Comparison of ENCODE assay signal across 9 cellular contexts in the genomic region with DNA sequence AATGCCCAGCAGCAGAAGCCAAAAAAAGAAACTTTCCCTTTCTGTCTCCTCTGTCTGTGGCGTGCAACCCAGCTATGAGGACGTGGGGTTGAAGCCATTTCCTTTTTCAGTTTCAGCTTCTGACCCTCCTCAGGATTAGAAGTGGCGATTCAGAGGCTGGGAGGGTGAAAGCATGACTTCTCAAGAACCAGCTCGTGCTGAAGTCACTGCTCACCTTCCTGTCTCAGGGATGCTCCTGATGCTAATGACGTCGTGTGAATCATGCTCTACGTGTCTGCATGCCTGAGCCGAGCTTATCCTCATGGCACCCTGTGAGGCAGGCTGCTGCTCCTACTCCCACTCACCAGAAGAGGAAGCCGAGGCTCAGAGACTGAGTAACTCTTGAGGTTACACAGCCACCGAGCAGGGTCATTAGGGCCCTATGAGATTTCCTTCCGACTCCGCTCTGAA. TPM values are rescaled to one million over a fixed set of nuclear protein-coding genes. Genes with fewer than 3 reads are reported as not detected.
A peak's percentile ranks its signal among the peaks of the same experiment; 100 is the strongest.
DNase-seq lines count a peak whose midpoint lies in the region; ATAC-seq and TF ChIP-seq lines count a peak whose summit lies in the region.
"Had no signal": no experiment of that assay in that cellular context is flagged by ENCODE, and none has a peak within 500 bp of the region (broad histone marks: within the 10 kb centered on the region; RNA-seq: fewer than 3 reads in every experiment).

No MANE protein-coding gene starts in this region.

- TF ChIP-seq CTCF in A673 (conservative IDR thresholded peaks at IDR 0.05; ENCODE audit: low read depth, low read length) (no peak), fibroblast of pulmonary artery (IDR thresholded peaks at IDR 0.05; ENCODE audit: low read length, missing control alignments) (no peak), progenitor cell of endocrine pancreas (IDR thresholded peaks at IDR 0.05; ENCODE audit: unreplicated experiment) (no peak)

- intact Hi-C loops in A673 (cut with micrococcal nuclease; ENCODE audit: unreplicated experiment): no loop called here

- H3K36me3 Mint-ChIP-seq in progenitor cell of endocrine pancreas (ENCODE audit: insufficient read depth): no peaks in the 10 kb centered on the region

- no peaks in the 10 kb centered on the region for H3K9me3 Mint-ChIP-seq in progenitor cell of endocrine pancreas (ENCODE audit: low read depth)

- H3K4me3 Mint-ChIP-seq in progenitor cell of endocrine pancreas (ENCODE audit: low read depth): no peak overlapping the region

- H3K36me3 ChIP-seq in A673 (ENCODE audit: insufficient read depth, low read length, poor library complexity, severe bottlenecking): no peaks in the 10 kb centered on the region

- DNase-seq in A673 (ENCODE audit: low spot score): peak; percentile 33
- DNase-seq in NOMO-1 treated with dmso at 0.1 percent for 144 hours (lab: John Stamatoyannopoulos, UW; ENCODE audit: unreplicated experiment): peak; percentile 79
- peak; percentile 88 for DNase-seq in fibroblast of pulmonary artery (ENCODE audit: low read depth)
- DNase-seq in progenitor cell of endocrine pancreas (ENCODE audit: low spot score, unreplicated experiment): no peak
- DNase-seq in NCI-H2107 treated with DMSO at 0.1 percent for 48 hours (lab: John Stamatoyannopoulos, UW; ENCODE audit: unreplicated experiment): no peak
- no peak for DNase-seq in erythroblast (lab: John Stamatoyannopoulos, UW)

- H3K27me3 Mint-ChIP-seq in progenitor cell of endocrine pancreas: peaks cover 71% of the 10 kb centered on the region

- ATAC-seq in GM18505 (IDR thresholded peaks at IDR 0.05; ENCODE audit: unreplicated experiment) (peak; percentile 60), HG02642 (IDR thresholded peaks at IDR 0.05; ENCODE audit: poor library complexity, unreplicated experiment) (peak; percentile 77)

- H3K4me1 ChIP-seq in A673 (ENCODE audit: insufficient read depth, low read length, poor library complexity, severe bottlenecking): peaks cover 5% of the 10 kb centered on the region

- H3K4me1 Mint-ChIP-seq in progenitor cell of endocrine pancreas (ENCODE audit: low read depth): no peaks in the 10 kb centered on the region

- no TSS peak for BruUV-seq in A673 (replicated peaks; lab: Mats Ljungman, UMichigan)

- CTCF ChIA-PET in A673 (lab: Charles Lee): interaction anchor here (0.5 kb wide), 1 partner anchor 355 kb away, joined by 5 read pairs; no protein-coding TSS in a partner anchor

- H3K4me3 ChIP-seq in A673 (ENCODE audit: low read depth, low read length, poor library complexity, severe bottlenecking) (no peak overlapping the region), fibroblast of pulmonary artery (replicated peaks; ENCODE audit: low read depth, low read length) (no peak overlapping the region)

- POLR2A ChIA-PET in A673 (lab: Charles Lee; ENCODE audit: low non-redundant PET): no interaction called here

- H3K27ac ChIP-seq in A673 (ENCODE audit: low read depth, low read length, poor library complexity, severe bottlenecking): no peak overlapping the region

- no peaks in the 10 kb centered on the region for H3K9me3 ChIP-seq in A673 (ENCODE audit: low read depth, low read length, poor library complexity, severe bottlenecking)

- H3K27me3 ChIP-seq in A673 (replicated peaks; ENCODE audit: insufficient read depth, low read depth, low read length, poor library complexity): peaks cover 18% of the 10 kb centered on the region

- TF ChIP-seq POLR2A in GM18505 (IDR thresholded peaks at IDR 0.05; ENCODE audit: borderline replicate concordance, extremely low read depth, insufficient read depth, insufficient read length) (no peak), erythroblast (IDR thresholded peaks at IDR 0.05; ENCODE audit: low read length) (no peak)

- H3K27ac Mint-ChIP-seq in progenitor cell of endocrine pancreas: no peak overlapping the region

RNA-seq across cellular contexts. Expression of gene LPO, which starts 5.7 kb away (rescaled TPM):
- total RNA-seq in A673 (2021) (0.34 TPM in 1 of 2 replicates, not detected in the other), progenitor cell of endocrine pancreas (0.16 TPM in 1 of 2 replicates, not detected in the other)
- total RNA-seq: dermis microvascular lymphatic vessel endothelial cell had no signal

RNA-seq across cellular contexts. Expression of gene MKS1, which starts 13.7 kb away (rescaled TPM):
- total RNA-seq in A673 (2021) (28.1 and 38.7 TPM in 2 replicates), progenitor cell of endocrine pancreas (40.0 and 44.3 TPM in 2 replicates)

RNA-seq across cellular contexts. Expression of gene EPX, which starts 40.2 kb away (rescaled TPM):
- total RNA-seq in A673 (2021) (not detected in 2 replicates), progenitor cell of endocrine pancreas (not detected in 2 replicates)
- total RNA-seq: dermis microvascular lymphatic vessel endothelial cell had no signal

RNA-seq across cellular contexts. Expression of gene MPO, which starts 48.0 kb away (rescaled TPM):
- total RNA-seq in A673 (2021) (not detected in 2 replicates), progenitor cell of endocrine pancreas (not detected in 2 replicates)
- total RNA-seq: dermis microvascular lymphatic vessel endothelial cell had no signal

Comparison
In these comparisons a context has a peak if more than half of its experiments do, and no peak if none do; other contexts are left out.
1. DNase-seq: peak in A673 (single experiment), NOMO-1 treated with dmso at 0.1 percent for 144 hours (single experiment) and fibroblast of pulmonary artery (single experiment); none in progenitor cell of endocrine pancreas (single experiment), NCI-H2107 treated with DMSO at 0.1 percent for 48 hours (single experiment) and erythroblast (0 of 2).